In the genomic region with DNA sequence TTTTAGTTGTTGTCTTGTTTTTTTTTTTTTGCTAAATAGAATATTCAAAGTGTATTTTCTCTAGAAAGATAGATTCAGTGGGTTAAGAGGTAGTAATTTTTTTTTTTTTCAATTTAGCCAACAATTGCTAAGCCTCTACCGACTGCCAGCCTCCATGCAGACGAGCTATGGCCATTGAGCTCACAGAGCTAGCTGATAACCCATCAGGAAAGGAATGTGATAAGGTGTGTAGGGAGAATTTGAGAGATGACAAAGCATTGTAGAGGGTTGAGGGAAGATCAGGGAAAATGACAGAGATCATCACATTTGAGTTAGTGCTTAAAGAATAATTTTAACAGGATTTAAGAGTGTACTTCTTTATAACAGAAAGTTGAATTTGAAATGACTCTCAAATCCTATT, we compare ENCODE assay signal across 2 cellular contexts.
TF ChIP-seq lines count a peak whose summit lies in the region.

No MANE protein-coding gene starts in this region.

TF ChIP-seq in GM23338, 12 proteins besides CTCF, POLR2A, EP300 and RAD21 (continued from another document):
- TF ChIP-seq EZH2 (IDR thresholded peaks at IDR 0.05; ENCODE audit: low read depth, unreplicated experiment) (no peak), STAT1 (IDR thresholded peaks at IDR 0.05; ENCODE audit: unreplicated experiment) (no peak)

TF ChIP-seq in H1, 55 proteins besides CTCF, POLR2A, EP300 and RAD21:
- TF ChIP-seq SRF (IDR thresholded peaks at IDR 0.05; ENCODE audit: low read depth, low read length): no peak
- no peak for TF ChIP-seq RBBP5 (IDR thresholded peaks at IDR 0.05; ENCODE audit: borderline replicate concordance, low read depth, low read length)
- TF ChIP-seq HDAC2 (IDR thresholded peaks at IDR 0.05; ENCODE audit: borderline replicate concordance in 1 of 2, low read depth in 2 of 2, low read length in 2 of 2): no peak
- no peak for TF ChIP-seq GTF2F1 (IDR thresholded peaks at IDR 0.05; ENCODE audit: borderline replicate concordance, low read depth, low read length)
- TF ChIP-seq NANOG (IDR thresholded peaks at IDR 0.05; ENCODE audit: insufficient read depth, low read depth, low read length, poor library complexity, severe bottlenecking): peak; percentile 53
- no peak for TF ChIP-seq EZH2 (IDR thresholded peaks at IDR 0.05; ENCODE audit: low read depth, low read length, severe bottlenecking)
- no peak for TF ChIP-seq JUN (IDR thresholded peaks at IDR 0.05; ENCODE audit: low read depth, low read length)
- TF ChIP-seq TEAD4 (IDR thresholded peaks at IDR 0.05; ENCODE audit: low read depth, low read length): 0 out of 2 replicates have a peak, but pooled peaks have one; percentile 33
- no peak for TF ChIP-seq SUZ12 (IDR thresholded peaks at IDR 0.05; ENCODE audit: low read length)
- no peak for TF ChIP-seq EGR1 (IDR thresholded peaks at IDR 0.05; ENCODE audit: borderline replicate concordance, low read depth, low read length)
- TF ChIP-seq RFX5 (IDR thresholded peaks at IDR 0.05; ENCODE audit: borderline replicate concordance, low read depth, low read length): no peak
